In genomic region chr15:49815937-49816336, GRCh38 we compare ENCODE assay signal across 9 cellular contexts.
DNase-seq lines count a peak whose midpoint lies in the region; ATAC-seq and TF ChIP-seq lines count a peak whose summit lies in the region.
"Had no signal": no experiment of that assay in that cellular context is flagged by ENCODE, and none has a peak within 500 bp of the region (broad histone marks: within the 10 kb centered on the region; RNA-seq: fewer than 3 reads in every experiment).

No MANE protein-coding gene starts in this region.

- no peak overlapping the region for H3K27ac ChIP-seq in RWPE2 (ENCODE audit: poor library complexity, severe bottlenecking)
- H3K27ac ChIP-seq: VCaP had no signal

- H3K4me3 ChIP-seq in GM12865 (ENCODE audit: low read depth, low read length) (no peak overlapping the region), RWPE2 (ENCODE audit: severe bottlenecking) (no peak overlapping the region), kidney epithelial cell (ENCODE audit: low read depth, low read length) (no peak overlapping the region)

- peak; percentile 36 for DNase-seq in GM12865 (ENCODE audit: low read depth)
- DNase-seq in RWPE2 (ENCODE audit: low spot score), result no peak
- peak; percentile 5 for DNase-seq in kidney epithelial cell (ENCODE audit: low read depth)
- DNase-seq in SKM-1 (lab: John Stamatoyannopoulos, UW; ENCODE audit: unreplicated experiment), result no peak
- DNase-seq in CD1c-positive myeloid dendritic cell (ENCODE audit: extremely low spot score), result no peak
- DNase-seq in HPDE6-E6E7 (ENCODE audit: extremely low spot score), result no peak
- no peak for DNase-seq in NCI-H510A treated with DMSO at 0.1 percent for 48 hours (lab: John Stamatoyannopoulos, UW)

- ATAC-seq in HG02642 (IDR thresholded peaks at IDR 0.05; ENCODE audit: poor library complexity, unreplicated experiment) (peak; percentile 63), RWPE2 (ENCODE audit: low read depth) (0 out of 3 replicates have a peak, but pooled peaks have one; percentile 29)

- no peaks in the 10 kb centered on the region for H3K9me3 ChIP-seq in RWPE2 (ENCODE audit: severe bottlenecking)

- H3K36me3 ChIP-seq in RWPE2 (ENCODE audit: low read depth) (no peaks in the 10 kb centered on the region), kidney epithelial cell (ENCODE audit: control insufficient read depth, insufficient read depth, low read length) (no peaks in the 10 kb centered on the region)

- H3K4me1 ChIP-seq in RWPE2 (ENCODE audit: insufficient read depth, poor library complexity, severe bottlenecking), result no peaks in the 10 kb centered on the region

- H3K27me3 ChIP-seq in RWPE2 (ENCODE audit: insufficient read depth, poor library complexity, severe bottlenecking), result no peaks in the 10 kb centered on the region
- H3K27me3 ChIP-seq in kidney epithelial cell (ENCODE audit: control insufficient read depth, insufficient read depth, low read length), result no peaks in the 10 kb centered on the region

- TF ChIP-seq CTCF in GM12865 (IDR thresholded peaks at IDR 0.05; ENCODE audit: insufficient read depth, low read depth, low read length, missing control alignments), result no peak
- TF ChIP-seq CTCF in RWPE2 (IDR thresholded peaks at IDR 0.05; ENCODE audit: poor library complexity, severe bottlenecking), result no peak
- TF ChIP-seq CTCF in kidney epithelial cell (IDR thresholded peaks at IDR 0.05; ENCODE audit: insufficient read depth, low read length, poor library complexity, severe bottlenecking), result no peak

Comparison
In these comparisons a context has a peak if more than half of its experiments do, and no peak if none do; other contexts are left out.
1. DNase-seq: peak in GM12865 (single experiment) and kidney epithelial cell (single experiment); none in RWPE2 (single experiment), SKM-1 (single experiment), CD1c-positive myeloid dendritic cell (single experiment), HPDE6-E6E7 (single experiment) and NCI-H510A treated with DMSO at 0.1 percent for 48 hours (single experiment).